ENCODE assay signal across 8 cellular contexts in genomic region chr1:150974580-150975478, GRCh38. TPM values are rescaled to one million over a fixed set of nuclear protein-coding genes. Genes with fewer than 3 reads are reported as not detected.
DNase-seq lines count a peak whose midpoint lies in the region; ATAC-seq, FAIRE-seq and TF ChIP-seq lines count a peak whose summit lies in the region.

Gene CERS2, minus strand, starts transcription at chr1:150974835. Its CDS starts 5,745 bp downstream, at chr1:150969090.

- H3K4me3 ChIP-seq in fibroblast of mammary gland (ENCODE audit: control insufficient read depth, low read depth, low read length), result peak within 1 kb of the TSS; percentile 84

- no peaks in the 10 kb centered on the region for H3K9me3 Mint-ChIP-seq in activated T-helper 2 cell treated with anti-CD3 and anti-CD28 coated beads, Interferon-gamma antibody, Interleukin-2, Interleukin-4, amounts not matched to agents 10 μg/mL and 5 μg/mL and 100 μg/mL, durations not matched to agents 14 hours and 24 hours and 36 hours
- no peaks in the 10 kb centered on the region for H3K9me3 Mint-ChIP-seq in natural killer cell treated with Interleukin-12 subunit alpha and Interleukin-12 subunit beta and Interleukin-15 and Interleukin-18, amount 100 ng/mL, for 72 hours
- no peaks in the 10 kb centered on the region for H3K9me3 Mint-ChIP-seq in stimulated activated naive CD8-positive, alpha-beta T cell treated with anti-CD3 and anti-CD28 coated beads, Interleukin-15, Interleukin-2, amounts not matched to agents 100 ng/mL and 50 ng/mL, for 24 hours

- FAIRE-seq in HTR-8/SVneo (lab: Jason Lieb, UNC), result no peak
- no peak for FAIRE-seq in RCC 7860 (lab: Jason Lieb, UNC)

- H3K27ac Mint-ChIP-seq in activated T-helper 2 cell treated with anti-CD3 and anti-CD28 coated beads, Interferon-gamma antibody, Interleukin-2, Interleukin-4, amounts not matched to agents 10 μg/mL and 5 μg/mL and 100 μg/mL, durations not matched to agents 14 hours and 24 hours and 36 hours, result peak within 1 kb of the TSS; percentile 68
- peak within 1 kb of the TSS; percentile 79 to 93 for H3K27ac Mint-ChIP-seq in natural killer cell treated with Interleukin-12 subunit alpha and Interleukin-12 subunit beta and Interleukin-15 and Interleukin-18, amount 100 ng/mL, for 72 hours
- H3K27ac Mint-ChIP-seq in stimulated activated naive CD8-positive, alpha-beta T cell treated with anti-CD3 and anti-CD28 coated beads, Interleukin-15, Interleukin-2, amounts not matched to agents 100 ng/mL and 50 ng/mL, for 24 hours, result peak within 1 kb of the TSS; percentile 96

- peaks cover 25% of the 10 kb centered on the region for H3K36me3 Mint-ChIP-seq in activated T-helper 2 cell treated with anti-CD3 and anti-CD28 coated beads, Interferon-gamma antibody, Interleukin-2, Interleukin-4, amounts not matched to agents 10 μg/mL and 5 μg/mL and 100 μg/mL, durations not matched to agents 14 hours and 24 hours and 36 hours (ENCODE audit: low read depth)
- no peaks in the 10 kb centered on the region for H3K36me3 Mint-ChIP-seq in natural killer cell treated with Interleukin-12 subunit alpha and Interleukin-12 subunit beta and Interleukin-15 and Interleukin-18, amount 100 ng/mL, for 72 hours
- H3K36me3 Mint-ChIP-seq in stimulated activated naive CD8-positive, alpha-beta T cell treated with anti-CD3 and anti-CD28 coated beads, Interleukin-15, Interleukin-2, amounts not matched to agents 100 ng/mL and 50 ng/mL, for 24 hours (ENCODE audit: low read depth), result peaks cover 19% of the 10 kb centered on the region

- DNase-seq in HTR-8/SVneo (ENCODE audit: insufficient read length, low spot score) (peak; percentile 68), RCC 7860 (ENCODE audit: low spot score) (peak; percentile 38), fibroblast of mammary gland (ENCODE audit: low read depth) (peak; percentile 56)
- DNase-seq in activated T-helper 2 cell treated with anti-CD3 and anti-CD28 coated beads, Interferon-gamma antibody, Interleukin-2, Interleukin-4, amounts not matched to agents 10 μg/mL and 5 μg/mL and 100 μg/mL, durations not matched to agents 14 hours and 24 hours and 36 hours (ENCODE audit: low spot score), result peak; percentile 74
- peak; percentile 83 for DNase-seq in natural killer cell treated with Interleukin-12 subunit alpha and Interleukin-12 subunit beta and Interleukin-15 and Interleukin-18, amount 100 ng/mL, for 72 hours (ENCODE audit: low spot score)

- peak; percentile 57 for ATAC-seq in GM19397 (IDR thresholded peaks at IDR 0.05; ENCODE audit: unreplicated experiment)
- ATAC-seq in natural killer cell treated with Interleukin-12 subunit alpha and Interleukin-12 subunit beta and Interleukin-15 and Interleukin-18, amount 100 ng/mL, for 72 hours, result peak; percentile 78 to 85

- TF ChIP-seq CTCF in C4-2B (conservative IDR thresholded peaks at IDR 0.05) (no peak), fibroblast of mammary gland (conservative IDR thresholded peaks at IDR 0.05; ENCODE audit: control insufficient read depth, insufficient read depth, low read depth, low read length) (no peak)

- intact Hi-C loops in activated T-helper 2 cell treated with anti-CD3 and anti-CD28 coated beads, Interferon-gamma antibody, Interleukin-2, Interleukin-4, amounts not matched to agents 10 μg/mL and 5 μg/mL and 100 μg/mL, durations not matched to agents 14 hours and 24 hours and 36 hours (cut with micrococcal nuclease), result no loop called here

- H3K4me1 Mint-ChIP-seq in activated T-helper 2 cell treated with anti-CD3 and anti-CD28 coated beads, Interferon-gamma antibody, Interleukin-2, Interleukin-4, amounts not matched to agents 10 μg/mL and 5 μg/mL and 100 μg/mL, durations not matched to agents 14 hours and 24 hours and 36 hours (ENCODE audit: low read depth), result peaks cover 56% of the 10 kb centered on the region
- peaks cover 49 to 59% of the 10 kb centered on the region in 2 donors for H3K4me1 Mint-ChIP-seq in natural killer cell treated with Interleukin-12 subunit alpha and Interleukin-12 subunit beta and Interleukin-15 and Interleukin-18, amount 100 ng/mL, for 72 hours (ENCODE audit: low read depth in 2 of 2)
- H3K4me1 Mint-ChIP-seq in stimulated activated naive CD8-positive, alpha-beta T cell treated with anti-CD3 and anti-CD28 coated beads, Interleukin-15, Interleukin-2, amounts not matched to agents 100 ng/mL and 50 ng/mL, for 24 hours (ENCODE audit: low read depth), result peaks cover 75% of the 10 kb centered on the region

- H3K27ac ChIP-seq in C4-2B, result peak within 1 kb of the TSS; percentile 84

- peak within 1 kb of the TSS; percentile 87 for H3K4me3 Mint-ChIP-seq in activated T-helper 2 cell treated with anti-CD3 and anti-CD28 coated beads, Interferon-gamma antibody, Interleukin-2, Interleukin-4, amounts not matched to agents 10 μg/mL and 5 μg/mL and 100 μg/mL, durations not matched to agents 14 hours and 24 hours and 36 hours (ENCODE audit: low read depth)
- peak within 1 kb of the TSS; percentile 88 for H3K4me3 Mint-ChIP-seq in natural killer cell treated with Interleukin-12 subunit alpha and Interleukin-12 subunit beta and Interleukin-15 and Interleukin-18, amount 100 ng/mL, for 72 hours
- H3K4me3 Mint-ChIP-seq in stimulated activated naive CD8-positive, alpha-beta T cell treated with anti-CD3 and anti-CD28 coated beads, Interleukin-15, Interleukin-2, amounts not matched to agents 100 ng/mL and 50 ng/mL, for 24 hours, result peak within 1 kb of the TSS; percentile 90

- no peaks in the 10 kb centered on the region for H3K27me3 Mint-ChIP-seq in activated T-helper 2 cell treated with anti-CD3 and anti-CD28 coated beads, Interferon-gamma antibody, Interleukin-2, Interleukin-4, amounts not matched to agents 10 μg/mL and 5 μg/mL and 100 μg/mL, durations not matched to agents 14 hours and 24 hours and 36 hours (ENCODE audit: low read depth)
- no peaks in the 10 kb centered on the region for H3K27me3 Mint-ChIP-seq in natural killer cell treated with Interleukin-12 subunit alpha and Interleukin-12 subunit beta and Interleukin-15 and Interleukin-18, amount 100 ng/mL, for 72 hours
- no peaks in the 10 kb centered on the region for H3K27me3 Mint-ChIP-seq in stimulated activated naive CD8-positive, alpha-beta T cell treated with anti-CD3 and anti-CD28 coated beads, Interleukin-15, Interleukin-2, amounts not matched to agents 100 ng/mL and 50 ng/mL, for 24 hours

RNA-seq across cellular contexts. Expression of gene CERS2, which starts in this region (rescaled TPM):
- 176 and 196 TPM in 2 replicates for total RNA-seq in activated T-helper 2 cell treated with anti-CD3 and anti-CD28 coated beads, Interferon-gamma antibody, Interleukin-2, Interleukin-4, amounts not matched to agents 10 μg/mL and 5 μg/mL and 100 μg/mL, durations not matched to agents 14 hours and 24 hours and 36 hours
- total RNA-seq in natural killer cell treated with Interleukin-12 subunit alpha and Interleukin-12 subunit beta and Interleukin-15 and Interleukin-18, amount 100 ng/mL, for 72 hours, result 100 to 1,000 TPM; 170 to 211 TPM

Comparison
In these comparisons a context has a peak if more than half of its experiments do, and no peak if none do; other contexts are left out.
1. Peak in every context shown above with its lines: DNase-seq, ATAC-seq, H3K4me3 ChIP-seq and H3K27ac ChIP-seq.